Comparison of ENCODE assay signal across 8 cellular contexts in the genomic region with DNA sequence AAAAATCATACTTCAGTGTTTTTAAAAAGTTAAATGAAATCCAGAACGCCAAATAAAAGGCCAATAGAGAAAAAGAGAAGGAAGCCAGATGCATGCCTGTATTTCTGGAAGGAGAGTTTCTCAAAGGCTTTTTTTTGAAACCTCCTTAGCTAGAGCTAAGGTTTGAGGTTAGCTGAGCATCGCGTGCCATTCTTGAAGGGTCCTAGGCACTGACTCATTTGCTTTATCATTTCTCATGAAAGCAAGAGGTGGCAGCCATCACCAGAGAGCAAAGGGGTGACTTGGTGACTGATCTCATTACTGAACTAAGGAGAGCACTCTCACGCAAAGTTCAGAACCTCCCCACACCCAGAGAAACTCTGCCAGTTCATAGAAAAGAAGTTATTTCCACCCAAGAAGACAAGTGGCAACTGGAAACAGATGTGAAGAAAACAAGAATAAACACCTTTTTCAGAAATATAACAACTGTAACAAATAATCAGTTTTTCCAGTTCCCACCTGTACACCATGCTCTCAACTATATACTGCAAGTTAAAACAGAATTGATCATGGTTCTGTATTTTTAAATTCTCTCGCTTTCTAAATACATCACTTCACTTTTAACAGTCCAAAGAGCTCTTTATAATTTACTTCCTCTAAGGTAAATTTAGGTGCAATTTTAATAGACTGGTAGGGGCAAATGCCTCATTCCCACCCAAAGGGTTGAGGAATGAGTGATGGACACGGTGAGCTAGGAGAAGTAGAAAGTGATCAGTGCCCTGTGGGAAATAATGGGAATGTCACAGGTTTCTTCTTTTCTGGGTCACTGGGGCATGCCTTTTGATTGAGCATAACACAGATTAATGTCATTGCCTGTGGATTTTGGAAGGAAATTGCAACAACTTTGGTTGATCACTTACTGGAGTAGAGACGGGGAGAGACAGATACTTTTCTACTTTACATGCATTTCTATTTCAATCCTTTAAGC. TPM values are rescaled to one million over a fixed set of nuclear protein-coding genes. Genes with fewer than 3 reads are reported as not detected.
DNase-seq lines count a peak whose midpoint lies in the region; ATAC-seq lines count a peak whose summit lies in the region.

No MANE protein-coding gene starts in this region.

- H3K9me3 ChIP-seq in mucosa of rectum (ENCODE audit: control insufficient read depth in 2 of 2, low read length in 2 of 2), result no peaks in the 10 kb centered on the region

- intact Hi-C loops in left ventricle myocardium superior (cut with micrococcal nuclease), result no loop called here

- DNase-seq in activated CD4-positive, alpha-beta T cell treated with anti-CD3 and anti-CD28 coated beads for 24 hours (ENCODE audit: low read depth in 2 of 2), result peak; percentile 53 to 56
- DNase-seq in hepatic stellate cell (ENCODE audit: low spot score), result no peak
- DNase-seq in NCI-H2029 (lab: John Stamatoyannopoulos, UW), result no peak
- DNase-seq in anterior cingulate cortex (lab: John Stamatoyannopoulos, UW), result no peak
- no peak for DNase-seq in left ventricle myocardium superior

- no peaks in the 10 kb centered on the region for H3K36me3 ChIP-seq in mucosa of rectum (ENCODE audit: control insufficient read depth in 2 of 2, insufficient read depth in 2 of 2, low read length in 2 of 2)

- H3K4me1 ChIP-seq in mucosa of rectum (ENCODE audit: control insufficient read depth in 2 of 2, insufficient read depth in 2 of 2, low read length in 2 of 2), result peaks cover 0 to 3% of the 10 kb centered on the region in 2 donors

- H3K27ac ChIP-seq in mucosa of rectum (ENCODE audit: low read depth in 2 of 2, low read length in 2 of 2), result peak overlapping the region; percentile 59 to 78

- H3K9ac ChIP-seq in mucosa of rectum (ENCODE audit: low read depth in 1 of 2, low read length in 2 of 2), result peak overlapping the region in 1 of 2 donors; percentile 53

- H3K27me3 ChIP-seq in mucosa of rectum (ENCODE audit: control insufficient read depth in 2 of 2, insufficient read depth in 2 of 2, low read length in 2 of 2), result no peaks in the 10 kb centered on the region

- H3K4me3 ChIP-seq in mucosa of rectum (ENCODE audit: low read length in 2 of 2), result peak overlapping the region in 1 of 2 donors; percentile 3

- ATAC-seq in GM19025 (IDR thresholded peaks at IDR 0.05; ENCODE audit: low read depth, unreplicated experiment), result peak; percentile 66
- peak; percentile 69 for ATAC-seq in HG03066 (IDR thresholded peaks at IDR 0.05; ENCODE audit: low read depth, unreplicated experiment)
- ATAC-seq in left ventricle myocardium superior, result no peak

RNA-seq across cellular contexts. Expression of a gene that starts 24.7 kb away (rescaled TPM):
- not detected for total RNA-seq in left ventricle myocardium superior

RNA-seq across cellular contexts. Expression of a gene that starts 33.7 kb away (rescaled TPM):
- total RNA-seq in left ventricle myocardium superior, result 75.6 TPM

RNA-seq across cellular contexts. Expression of a gene that starts 37.0 kb away (rescaled TPM):
- 12.1 TPM for total RNA-seq in left ventricle myocardium superior

RNA-seq across cellular contexts. Expression of a gene that starts 59.0 kb away (rescaled TPM):
- total RNA-seq in left ventricle myocardium superior, result not detected

Comparison
In these comparisons a context has a peak if more than half of its experiments do, and no peak if none do; other contexts are left out.
1. DNase-seq: peak in activated CD4-positive, alpha-beta T cell treated with anti-CD3 and anti-CD28 coated beads for 24 hours (2 of 2); none in hepatic stellate cell (single experiment), NCI-H2029 (single experiment), anterior cingulate cortex (0 of 58) and left ventricle myocardium superior (single experiment).